In genomic region chr7:104341545-104341944, GRCh38 we compare ENCODE assay signal across 1 cellular context.
TF ChIP-seq lines count a peak whose summit lies in the region.

No MANE protein-coding gene starts in this region.

TF ChIP-seq in K562, 482 proteins besides CTCF, POLR2A, EP300 and RAD21 (continued from another document):
- TF ChIP-seq SFPQ (IDR thresholded peaks at IDR 0.05; ENCODE audit: low read depth, low read length), result no peak
